8 cellular contexts compared by ENCODE assay signal in genomic region chrX:68832101-68832416, GRCh38. TPM values are rescaled to one million over a fixed set of nuclear protein-coding genes. Genes with fewer than 3 reads are reported as not detected.
DNase-seq lines count a peak whose midpoint lies in the region; ATAC-seq and TF ChIP-seq lines count a peak whose summit lies in the region.

No MANE protein-coding gene starts in this region.

- no peaks in the 10 kb centered on the region for H3K36me3 ChIP-seq in Loucy (ENCODE audit: insufficient read depth, low read length)

- no peaks in the 10 kb centered on the region for H3K9me3 ChIP-seq in Loucy (ENCODE audit: insufficient read depth, low read depth, low read length)

- peak overlapping the region; percentile 66 for H3K4me2 ChIP-seq in Loucy (ENCODE audit: low read depth, low read length, poor library complexity, severe bottlenecking)

- H3K79me2 ChIP-seq in Loucy (ENCODE audit: insufficient read depth, low read length), result no peaks in the 10 kb centered on the region

- H2AFZ ChIP-seq in Loucy (ENCODE audit: low read length), result no peak overlapping the region

- peak; percentile 39 for ATAC-seq in GM19035 (IDR thresholded peaks at IDR 0.05; ENCODE audit: unreplicated experiment)
- peak; percentile 43 for ATAC-seq in omental fat pad (ENCODE audit: low FRiP score)

- DNase-seq in AG09319 (ENCODE audit: extremely low read depth, low read depth) (peak; percentile 25), foreskin melanocyte (peak; percentile 45), omental fat pad (ENCODE audit: low spot score) (no peak), KG1 (lab: John Stamatoyannopoulos, UW) (no peak)
- peak; percentile 19 for DNase-seq in activated T-cell treated with anti-CD3 and anti-CD28 coated beads, Interleukin-2, amount 50 U/mL, for 1 hour
- no peak for DNase-seq in activated effector memory CD4-positive, alpha-beta T cell treated with anti-CD3 and anti-CD28 coated beads, Interleukin-2, amount 50 U/mL, for 16 hours

- H3K4me1 ChIP-seq in Loucy (ENCODE audit: insufficient read depth, low read length, poor library complexity, severe bottlenecking), result peaks cover 6% of the 10 kb centered on the region

- H3K27me3 ChIP-seq in Loucy (ENCODE audit: insufficient read depth, low read length, poor library complexity, severe bottlenecking), result no peaks in the 10 kb centered on the region

- peak overlapping the region; percentile 27 for H3K9ac ChIP-seq in Loucy (ENCODE audit: low read depth, low read length, poor library complexity, severe bottlenecking)

- peak overlapping the region; percentile 52 for H3K4me3 ChIP-seq in Loucy (ENCODE audit: low read length, poor library complexity, severe bottlenecking)

- H3F3A ChIP-seq in Loucy (ENCODE audit: low read depth), result no peaks in the 10 kb centered on the region

- no peaks in the 10 kb centered on the region for H3K9me2 ChIP-seq in Loucy (replicated peaks; ENCODE audit: low read depth, low read length)

- TF ChIP-seq CTCF in AG09319 (IDR thresholded peaks at IDR 0.05; ENCODE audit: low read depth, low read length) (no peak), Loucy (conservative IDR thresholded peaks at IDR 0.05; ENCODE audit: low read length) (no peak), omental fat pad (IDR thresholded peaks at IDR 0.05) (no peak)

- H4K20me1 ChIP-seq in Loucy (ENCODE audit: insufficient read depth, low read length, poor library complexity, severe bottlenecking), result no peaks in the 10 kb centered on the region

RNA-seq across cellular contexts. Expression of gene EFNB1, which starts 3.2 kb away (rescaled TPM):
- 100 to 1,000 TPM in 1 of 4 donors, 10 to 100 TPM in 3; 46.4 to 108 (median 78.5) TPM for total RNA-seq in omental fat pad

Comparison
In these comparisons a context has a peak if more than half of its experiments do, and no peak if none do; other contexts are left out.
1. DNase-seq: peak in AG09319 (single experiment), activated T-cell treated with anti-CD3 and anti-CD28 coated beads, Interleukin-2, amount 50 U/mL, for 1 hour (single experiment) and foreskin melanocyte (single experiment); none in omental fat pad (single experiment), activated effector memory CD4-positive, alpha-beta T cell treated with anti-CD3 and anti-CD28 coated beads, Interleukin-2, amount 50 U/mL, for 16 hours (single experiment) and KG1 (single experiment).